12 cellular contexts compared by ENCODE assay signal in the genomic region with DNA sequence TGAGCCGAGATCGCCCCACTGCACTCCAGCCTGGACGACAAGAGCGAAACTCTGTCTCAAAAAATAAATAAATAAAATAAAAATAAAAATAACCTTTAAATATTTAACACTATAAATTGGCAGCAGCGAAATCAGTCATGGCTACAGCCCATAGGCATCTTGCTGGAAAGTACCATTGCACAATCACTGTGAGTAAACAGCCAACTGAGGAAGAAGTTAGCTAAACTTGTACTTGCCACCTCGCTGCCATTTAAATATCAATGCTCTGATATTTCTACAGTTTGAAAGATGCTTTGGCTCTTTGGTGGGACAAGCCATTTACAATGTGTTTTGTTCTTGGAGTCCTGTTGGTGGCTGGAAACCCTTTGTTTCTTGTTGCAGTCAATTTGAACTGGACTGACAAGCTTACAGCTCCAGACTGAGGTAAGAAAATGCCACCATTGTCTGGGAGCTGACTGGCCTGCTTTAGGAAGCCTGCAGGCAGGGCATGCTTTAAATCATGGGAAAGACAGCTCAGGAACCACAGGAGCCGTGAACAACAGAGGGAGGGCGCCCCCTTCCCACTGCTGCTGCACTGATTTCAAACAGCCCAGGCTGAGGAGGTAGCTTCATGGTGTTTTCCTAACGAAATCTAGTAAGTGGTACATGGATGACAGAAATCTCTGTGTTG.
DNase-seq lines count a peak whose midpoint lies in the region; ATAC-seq and TF ChIP-seq lines count a peak whose summit lies in the region.
"Had no signal": no experiment of that assay in that cellular context is flagged by ENCODE, and none has a peak within 500 bp of the region (broad histone marks: within the 10 kb centered on the region; RNA-seq: fewer than 3 reads in every experiment).

No MANE protein-coding gene starts in this region.

- H3K4me2 ChIP-seq in OCI-LY3 (ENCODE audit: low read length): no peak overlapping the region
- no peak overlapping the region for H3K4me2 ChIP-seq in trophoblast cell (ENCODE audit: low read length)

- no CpG with 5 or more reads among the region's 9 CpGs for WGBS in trophoblast cell (ENCODE audit: extremely low coverage, insufficient coverage, insufficient read length)

- H4K20me1 ChIP-seq in OCI-LY3 (ENCODE audit: insufficient read depth, low read length): no peaks in the 10 kb centered on the region

- H2BK12ac ChIP-seq in trophoblast cell (ENCODE audit: low read length): no peak overlapping the region

- H2AFZ ChIP-seq in OCI-LY3 (ENCODE audit: low read depth, low read length) (no peak overlapping the region), trophoblast cell (ENCODE audit: insufficient read depth, low read length, poor library complexity) (no peak overlapping the region)

- H4K8ac ChIP-seq in trophoblast cell (ENCODE audit: low read depth, low read length): no peak overlapping the region

- H3K23ac ChIP-seq in trophoblast cell (ENCODE audit: low read length): no peak overlapping the region

- no peaks in the 10 kb centered on the region for H3K27me3 ChIP-seq in H7 (ENCODE audit: control insufficient read depth, insufficient read depth, low read length)
- peaks cover 6% of the 10 kb centered on the region; the same call in 1 of the 2 replicates for H3K27me3 ChIP-seq in OCI-LY3 (ENCODE audit: low read depth, low read length)
- H3K27me3 ChIP-seq in trophoblast cell (ENCODE audit: insufficient read depth, low read length): no peaks in the 10 kb centered on the region
- H3K27me3 ChIP-seq: upper lobe of left lung had no signal

- DNase-seq in H7 (peak; percentile 30), epithelial cell of proximal tubule (ENCODE audit: low read depth) (no peak), trophoblast cell (peak; percentile 11 to 34), NCI-H345 (lab: John Stamatoyannopoulos, UW) (no peak), NCI-H1092 (lab: John Stamatoyannopoulos, UW) (no peak), GM20000 (ENCODE audit: low spot score) (no peak), Right ventricle myocardium inferior (ENCODE audit: missing footprints) (no peak)
- DNase-seq: activated effector memory CD4-positive, alpha-beta T cell treated with Interleukin-2 at 50 U/mL for 16 hours; stimulated activated CD4-positive, alpha-beta T cell treated with anti-CD3 and anti-CD28 coated beads, Interleukin-2, amount 100 ng/mL, for 48 hours had no signal

- H3K4me1 ChIP-seq in OCI-LY3 (ENCODE audit: low read length): no peaks in the 10 kb centered on the region
- H3K4me1 ChIP-seq in trophoblast cell (ENCODE audit: control insufficient read depth in 1 of 2, insufficient read depth in 2 of 2, low read length in 2 of 2): peaks cover 0 to 4% of the 10 kb centered on the region in 2 experiments
- H3K4me1 ChIP-seq: upper lobe of left lung had no signal

- TF ChIP-seq CTCF in OCI-LY3 (IDR thresholded peaks at IDR 0.05; ENCODE audit: low read depth, low read length) (peak; percentile 34), epithelial cell of proximal tubule (conservative IDR thresholded peaks at IDR 0.05; ENCODE audit: low read depth, low read length) (peak; percentile 37), GM20000 (IDR thresholded peaks at IDR 0.05; ENCODE audit: extremely low read depth, missing control alignments) (no peak)

- H3K9me3 ChIP-seq in OCI-LY3 (ENCODE audit: insufficient read depth, low read length): no peaks in the 10 kb centered on the region
- no peaks in the 10 kb centered on the region for H3K9me3 ChIP-seq in trophoblast cell (ENCODE audit: insufficient read depth, low read depth, low read length)
- H3K9me3 ChIP-seq: upper lobe of left lung had no signal

- H3K4me3 ChIP-seq in H7 (ENCODE audit: insufficient read depth, low read depth, low read length) (no peak overlapping the region), OCI-LY3 (ENCODE audit: low read length) (no peak overlapping the region), epithelial cell of proximal tubule (ENCODE audit: low read depth, low read length) (no peak overlapping the region), trophoblast cell (ENCODE audit: low read depth, low read length) (no peak overlapping the region)
- H3K4me3 ChIP-seq: upper lobe of left lung had no signal

- intact Hi-C loops in Right ventricle myocardium inferior (cut with DNase I): no loop called here

- no peak overlapping the region for H2BK120ac ChIP-seq in trophoblast cell (ENCODE audit: insufficient read depth, low read length, poor library complexity)

- no peak overlapping the region for H2AK5ac ChIP-seq in trophoblast cell (ENCODE audit: low read length)

- H3K4ac ChIP-seq in trophoblast cell (ENCODE audit: low read depth, low read length): no peak overlapping the region

- ATAC-seq in Right ventricle myocardium inferior: no peak

- H3K36me3 ChIP-seq in H7 (replicated peaks; ENCODE audit: control insufficient read depth, insufficient read depth, low read length) (no peaks in the 10 kb centered on the region), OCI-LY3 (replicated peaks; ENCODE audit: low read depth, low read length) (no peaks in the 10 kb centered on the region), trophoblast cell (ENCODE audit: control insufficient read depth in 1 of 2, insufficient read depth in 2 of 2, low read length in 2 of 2) (peaks cover 0 to 2% of the 10 kb centered on the region in 2 experiments)
- H3K36me3 ChIP-seq: upper lobe of left lung had no signal

- no peak overlapping the region for H4K12ac ChIP-seq in trophoblast cell (ENCODE audit: low read depth, low read length)

- H3K9ac ChIP-seq in OCI-LY3 (ENCODE audit: low read length) (no peak overlapping the region), trophoblast cell (ENCODE audit: low read length) (no peak overlapping the region)

- no peak overlapping the region for H3K27ac ChIP-seq in OCI-LY3 (ENCODE audit: low read length)
- H3K27ac ChIP-seq in trophoblast cell (ENCODE audit: low read depth, low read length): peak overlapping the region; percentile 59
- H3K27ac ChIP-seq: upper lobe of left lung, VCaP had no signal

- H2BK5ac ChIP-seq in trophoblast cell (ENCODE audit: low read depth, low read length, poor library complexity): no peak overlapping the region

- H3K14ac ChIP-seq in trophoblast cell (ENCODE audit: low read length): no peak overlapping the region

- no peak overlapping the region for H3K18ac ChIP-seq in trophoblast cell (ENCODE audit: low read length)

- peak overlapping the region; percentile 30 for H4K91ac ChIP-seq in trophoblast cell (ENCODE audit: low read depth, low read length)

- H3K79me2 ChIP-seq in OCI-LY3 (ENCODE audit: low read length): no peaks in the 10 kb centered on the region
- H3K79me2 ChIP-seq in trophoblast cell (ENCODE audit: control insufficient read depth, insufficient read depth, low read length, poor library complexity): no peaks in the 10 kb centered on the region

- peaks cover 2% of the 10 kb centered on the region for H3K79me1 ChIP-seq in trophoblast cell (ENCODE audit: low read length)

Comparison
In these comparisons a context has a peak if more than half of its experiments do, and no peak if none do; other contexts are left out.
1. DNase-seq: peak in H7 (single experiment) and trophoblast cell (2 of 2); none in epithelial cell of proximal tubule (single experiment), NCI-H345 (single experiment), NCI-H1092 (single experiment), GM20000 (single experiment) and Right ventricle myocardium inferior (single experiment).